1 cellular context compared by ENCODE assay signal in the genomic region with DNA sequence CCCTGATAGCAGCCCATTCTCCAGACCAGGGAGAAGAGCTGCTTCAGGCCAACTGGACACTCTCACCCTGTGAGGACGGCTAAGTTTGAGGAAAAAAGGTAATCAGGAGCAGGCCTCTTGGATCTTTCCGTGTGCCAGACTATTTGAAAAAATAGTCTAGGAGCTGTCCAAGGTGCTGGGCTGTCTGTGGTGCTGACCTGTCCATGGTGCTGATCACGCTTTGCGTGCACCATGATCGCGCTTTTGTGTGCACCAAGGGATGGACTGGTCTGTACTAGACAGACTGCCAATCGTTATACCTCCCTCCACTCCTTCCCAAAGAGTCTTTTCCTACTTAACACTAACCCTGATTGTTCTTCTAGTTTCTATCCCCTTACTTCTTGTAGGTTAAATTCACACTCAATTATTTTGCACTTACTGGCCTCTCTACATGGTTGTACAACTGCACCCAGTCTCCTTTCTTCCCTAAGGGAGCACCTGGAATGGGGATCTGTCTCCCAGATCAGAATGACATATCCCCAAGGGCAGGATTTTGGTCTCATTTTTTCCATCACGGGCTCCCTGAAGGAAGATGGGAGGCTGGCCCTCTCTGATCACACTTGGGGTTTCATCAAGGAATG.
TF ChIP-seq lines count a peak whose summit lies in the region.

No MANE protein-coding gene starts in this region.

TF ChIP-seq in HepG2, 621 proteins besides CTCF, POLR2A, EP300 and RAD21 (continued from another document and continues in another):
- TF ChIP-seq, protein P1, sequence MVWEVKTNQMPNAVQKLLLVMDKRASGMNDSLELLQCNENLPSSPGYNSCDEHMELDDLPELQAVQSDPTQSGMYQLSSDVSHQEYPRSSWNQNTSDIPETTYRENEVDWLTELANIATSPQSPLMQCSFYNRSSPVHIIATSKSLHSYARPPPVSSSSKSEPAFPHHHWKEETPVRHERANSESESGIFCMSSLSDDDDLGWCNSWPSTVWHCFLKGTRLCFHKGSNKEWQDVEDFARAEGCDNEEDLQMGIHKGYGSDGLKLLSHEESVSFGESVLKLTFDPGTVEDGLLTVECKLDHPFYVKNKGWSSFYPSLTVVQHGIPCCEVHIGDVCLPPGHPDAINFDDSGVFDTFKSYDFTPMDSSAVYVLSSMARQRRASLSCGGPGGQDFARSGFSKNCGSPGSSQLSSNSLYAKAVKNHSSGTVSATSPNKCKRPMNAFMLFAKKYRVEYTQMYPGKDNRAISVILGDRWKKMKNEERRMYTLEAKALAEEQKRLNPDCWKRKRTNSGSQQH (CRISPR knock-in tag; IDR thresholded peaks at IDR 0.05; ENCODE audit: low read depth): peak; percentile 100
- TF ChIP-seq ZKSCAN5 (CRISPR knock-in tag; IDR thresholded peaks at IDR 0.05): peak; percentile 95
- no peak for TF ChIP-seq GATA4 (IDR thresholded peaks at IDR 0.05; ENCODE audit: borderline replicate concordance, low read depth)
- TF ChIP-seq, protein P2, sequence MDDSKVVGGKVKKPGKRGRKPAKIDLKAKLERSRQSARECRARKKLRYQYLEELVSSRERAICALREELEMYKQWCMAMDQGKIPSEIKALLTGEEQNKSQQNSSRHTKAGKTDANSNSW (CRISPR knock-in tag; IDR thresholded peaks at IDR 0.05; ENCODE audit: borderline replicate concordance): peak; percentile 99
- TF ChIP-seq KDM1A (CRISPR knock-in tag; IDR thresholded peaks at IDR 0.05): peak; percentile 92; the same call in 1 of the 2 replicates
- TF ChIP-seq, protein P3, sequence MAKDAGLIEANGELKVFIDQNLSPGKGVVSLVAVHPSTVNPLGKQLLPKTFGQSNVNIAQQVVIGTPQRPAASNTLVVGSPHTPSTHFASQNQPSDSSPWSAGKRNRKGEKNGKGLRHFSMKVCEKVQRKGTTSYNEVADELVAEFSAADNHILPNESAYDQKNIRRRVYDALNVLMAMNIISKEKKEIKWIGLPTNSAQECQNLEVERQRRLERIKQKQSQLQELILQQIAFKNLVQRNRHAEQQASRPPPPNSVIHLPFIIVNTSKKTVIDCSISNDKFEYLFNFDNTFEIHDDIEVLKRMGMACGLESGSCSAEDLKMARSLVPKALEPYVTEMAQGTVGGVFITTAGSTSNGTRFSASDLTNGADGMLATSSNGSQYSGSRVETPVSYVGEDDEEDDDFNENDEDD (CRISPR knock-in tag; IDR thresholded peaks at IDR 0.05; ENCODE audit: borderline replicate concordance): peak; percentile 90; the same call in 1 of the 2 replicates
- peak; percentile 95 for TF ChIP-seq MED1 (CRISPR knock-in tag; IDR thresholded peaks at IDR 0.05)
- peak; percentile 98; the same call in 1 of the 2 replicates for TF ChIP-seq KAT7 (CRISPR knock-in tag; IDR thresholded peaks at IDR 0.05; ENCODE audit: borderline replicate concordance)
- TF ChIP-seq ZNF484 (CRISPR knock-in tag; IDR thresholded peaks at IDR 0.05; ENCODE audit: borderline replicate concordance, low read depth): peak; percentile 99; the same call in 1 of the 2 replicates
- peak; percentile 100 for TF ChIP-seq MAF1 (CRISPR knock-in tag; IDR thresholded peaks at IDR 0.05; ENCODE audit: borderline replicate concordance)
- TF ChIP-seq ZNF543 (CRISPR knock-in tag; IDR thresholded peaks at IDR 0.05): peak; percentile 99
- peak; percentile 95 for TF ChIP-seq ZNF263 (CRISPR knock-in tag; IDR thresholded peaks at IDR 0.05)
- no peak for TF ChIP-seq TBL1XR1 (IDR thresholded peaks at IDR 0.05; ENCODE audit: borderline replicate concordance, low read length, partially characterized antibody)
- no peak for TF ChIP-seq GABPA (IDR thresholded peaks at IDR 0.05; ENCODE audit: low read depth, low read length)
- TF ChIP-seq GABPA (CRISPR knock-in tag; IDR thresholded peaks at IDR 0.05; ENCODE audit: low read depth): peak; percentile 76
- TF ChIP-seq, protein P4, sequence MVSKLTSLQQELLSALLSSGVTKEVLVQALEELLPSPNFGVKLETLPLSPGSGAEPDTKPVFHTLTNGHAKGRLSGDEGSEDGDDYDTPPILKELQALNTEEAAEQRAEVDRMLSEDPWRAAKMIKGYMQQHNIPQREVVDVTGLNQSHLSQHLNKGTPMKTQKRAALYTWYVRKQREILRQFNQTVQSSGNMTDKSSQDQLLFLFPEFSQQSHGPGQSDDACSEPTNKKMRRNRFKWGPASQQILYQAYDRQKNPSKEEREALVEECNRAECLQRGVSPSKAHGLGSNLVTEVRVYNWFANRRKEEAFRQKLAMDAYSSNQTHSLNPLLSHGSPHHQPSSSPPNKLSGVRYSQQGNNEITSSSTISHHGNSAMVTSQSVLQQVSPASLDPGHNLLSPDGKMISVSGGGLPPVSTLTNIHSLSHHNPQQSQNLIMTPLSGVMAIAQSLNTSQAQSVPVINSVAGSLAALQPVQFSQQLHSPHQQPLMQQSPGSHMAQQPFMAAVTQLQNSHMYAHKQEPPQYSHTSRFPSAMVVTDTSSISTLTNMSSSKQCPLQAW (CRISPR knock-in tag; IDR thresholded peaks at IDR 0.05): peak; percentile 82
- peak; percentile 99 for TF ChIP-seq ZNF343 (CRISPR knock-in tag; IDR thresholded peaks at IDR 0.05)
- TF ChIP-seq ZNF572 (CRISPR knock-in tag; IDR thresholded peaks at IDR 0.05): 0 out of 2 replicates have a peak, but pooled peaks have one; percentile 71
- TF ChIP-seq, protein P5, sequence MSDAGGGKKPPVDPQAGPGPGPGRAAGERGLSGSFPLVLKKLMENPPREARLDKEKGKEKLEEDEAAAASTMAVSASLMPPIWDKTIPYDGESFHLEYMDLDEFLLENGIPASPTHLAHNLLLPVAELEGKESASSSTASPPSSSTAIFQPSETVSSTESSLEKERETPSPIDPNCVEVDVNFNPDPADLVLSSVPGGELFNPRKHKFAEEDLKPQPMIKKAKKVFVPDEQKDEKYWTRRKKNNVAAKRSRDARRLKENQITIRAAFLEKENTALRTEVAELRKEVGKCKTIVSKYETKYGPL (CRISPR knock-in tag; IDR thresholded peaks at IDR 0.05): peak; percentile 100
- TF ChIP-seq NCOA1 (CRISPR knock-in tag; IDR thresholded peaks at IDR 0.05): peak; percentile 98
- peak; percentile 99 for TF ChIP-seq KDM5B (CRISPR knock-in tag; IDR thresholded peaks at IDR 0.05; ENCODE audit: borderline replicate concordance)
- TF ChIP-seq, protein P6, sequence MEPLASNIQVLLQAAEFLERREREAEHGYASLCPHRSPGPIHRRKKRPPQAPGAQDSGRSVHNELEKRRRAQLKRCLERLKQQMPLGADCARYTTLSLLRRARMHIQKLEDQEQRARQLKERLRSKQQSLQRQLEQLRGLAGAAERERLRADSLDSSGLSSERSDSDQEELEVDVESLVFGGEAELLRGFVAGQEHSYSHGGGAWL (CRISPR knock-in tag; IDR thresholded peaks at IDR 0.05): peak; percentile 100
- TF ChIP-seq ZNF224 (CRISPR knock-in tag; IDR thresholded peaks at IDR 0.05): peak; percentile 99
- peak; percentile 100; the same call in 1 of the 2 replicates for TF ChIP-seq FOXK1 (CRISPR knock-in tag; IDR thresholded peaks at IDR 0.05; ENCODE audit: borderline replicate concordance, low read depth)
- peak; percentile 92 for TF ChIP-seq FOSL2 (CRISPR knock-in tag; IDR thresholded peaks at IDR 0.05)
- peak; percentile 99 for TF ChIP-seq JDP2 (CRISPR knock-in tag; IDR thresholded peaks at IDR 0.05; ENCODE audit: borderline replicate concordance)
- TF ChIP-seq SMARCC2 (IDR thresholded peaks at IDR 0.05): no peak
- peak; percentile 93; the same call in 1 of the 2 replicates for TF ChIP-seq PAF1 (CRISPR knock-in tag; IDR thresholded peaks at IDR 0.05)
- peak; percentile 99 for TF ChIP-seq ZNF33A (CRISPR knock-in tag; IDR thresholded peaks at IDR 0.05; ENCODE audit: borderline replicate concordance)
- TF ChIP-seq GPN1 (CRISPR knock-in tag; IDR thresholded peaks at IDR 0.05; ENCODE audit: borderline replicate concordance): peak; percentile 99
- peak; percentile 80 for TF ChIP-seq ZNF121 (CRISPR knock-in tag; IDR thresholded peaks at IDR 0.05)
- TF ChIP-seq JUND (CRISPR knock-in tag; IDR thresholded peaks at IDR 0.05): peak; percentile 93
- TF ChIP-seq, protein P7, sequence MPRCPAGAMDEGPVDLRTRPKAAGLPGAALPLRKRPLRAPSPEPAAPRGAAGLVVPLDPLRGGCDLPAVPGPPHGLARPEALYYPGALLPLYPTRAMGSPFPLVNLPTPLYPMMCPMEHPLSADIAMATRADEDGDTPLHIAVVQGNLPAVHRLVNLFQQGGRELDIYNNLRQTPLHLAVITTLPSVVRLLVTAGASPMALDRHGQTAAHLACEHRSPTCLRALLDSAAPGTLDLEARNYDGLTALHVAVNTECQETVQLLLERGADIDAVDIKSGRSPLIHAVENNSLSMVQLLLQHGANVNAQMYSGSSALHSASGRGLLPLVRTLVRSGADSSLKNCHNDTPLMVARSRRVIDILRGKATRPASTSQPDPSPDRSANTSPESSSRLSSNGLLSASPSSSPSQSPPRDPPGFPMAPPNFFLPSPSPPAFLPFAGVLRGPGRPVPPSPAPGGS (CRISPR knock-in tag; IDR thresholded peaks at IDR 0.05): peak; percentile 100
- TF ChIP-seq TARDBP (CRISPR knock-in tag; IDR thresholded peaks at IDR 0.05): peak; percentile 88
- TF ChIP-seq SMAD9 (CRISPR knock-in tag; IDR thresholded peaks at IDR 0.05): peak; percentile 100
- peak; percentile 90 for TF ChIP-seq PHF20 (CRISPR knock-in tag; IDR thresholded peaks at IDR 0.05)
- no peak for TF ChIP-seq CHD4 (IDR thresholded peaks at IDR 0.05; ENCODE audit: borderline replicate concordance, low read length)
- no peak for TF ChIP-seq PCBP2 (optimal IDR thresholded peaks at IDR 0.05; ENCODE audit: low read depth, low read length, poor library complexity, severe bottlenecking)
- TF ChIP-seq, protein P8, sequence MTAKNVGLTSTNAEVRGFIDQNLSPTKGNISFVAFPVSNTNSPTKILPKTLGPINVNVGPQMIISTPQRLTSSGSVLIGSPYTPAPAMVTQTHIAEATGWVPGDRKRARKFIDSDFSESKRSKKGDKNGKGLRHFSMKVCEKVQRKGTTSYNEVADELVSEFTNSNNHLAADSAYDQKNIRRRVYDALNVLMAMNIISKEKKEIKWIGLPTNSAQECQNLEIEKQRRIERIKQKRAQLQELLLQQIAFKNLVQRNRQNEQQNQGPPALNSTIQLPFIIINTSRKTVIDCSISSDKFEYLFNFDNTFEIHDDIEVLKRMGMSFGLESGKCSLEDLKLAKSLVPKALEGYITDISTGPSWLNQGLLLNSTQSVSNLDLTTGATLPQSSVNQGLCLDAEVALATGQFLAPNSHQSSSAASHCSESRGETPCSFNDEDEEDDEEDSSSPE (CRISPR knock-in tag; IDR thresholded peaks at IDR 0.05): peak; percentile 90
- TF ChIP-seq, protein P9, sequence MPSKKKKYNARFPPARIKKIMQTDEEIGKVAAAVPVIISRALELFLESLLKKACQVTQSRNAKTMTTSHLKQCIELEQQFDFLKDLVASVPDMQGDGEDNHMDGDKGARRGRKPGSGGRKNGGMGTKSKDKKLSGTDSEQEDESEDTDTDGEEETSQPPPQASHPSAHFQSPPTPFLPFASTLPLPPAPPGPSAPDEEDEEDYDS (CRISPR knock-in tag; IDR thresholded peaks at IDR 0.05): peak; percentile 92
- TF ChIP-seq, protein P10, sequence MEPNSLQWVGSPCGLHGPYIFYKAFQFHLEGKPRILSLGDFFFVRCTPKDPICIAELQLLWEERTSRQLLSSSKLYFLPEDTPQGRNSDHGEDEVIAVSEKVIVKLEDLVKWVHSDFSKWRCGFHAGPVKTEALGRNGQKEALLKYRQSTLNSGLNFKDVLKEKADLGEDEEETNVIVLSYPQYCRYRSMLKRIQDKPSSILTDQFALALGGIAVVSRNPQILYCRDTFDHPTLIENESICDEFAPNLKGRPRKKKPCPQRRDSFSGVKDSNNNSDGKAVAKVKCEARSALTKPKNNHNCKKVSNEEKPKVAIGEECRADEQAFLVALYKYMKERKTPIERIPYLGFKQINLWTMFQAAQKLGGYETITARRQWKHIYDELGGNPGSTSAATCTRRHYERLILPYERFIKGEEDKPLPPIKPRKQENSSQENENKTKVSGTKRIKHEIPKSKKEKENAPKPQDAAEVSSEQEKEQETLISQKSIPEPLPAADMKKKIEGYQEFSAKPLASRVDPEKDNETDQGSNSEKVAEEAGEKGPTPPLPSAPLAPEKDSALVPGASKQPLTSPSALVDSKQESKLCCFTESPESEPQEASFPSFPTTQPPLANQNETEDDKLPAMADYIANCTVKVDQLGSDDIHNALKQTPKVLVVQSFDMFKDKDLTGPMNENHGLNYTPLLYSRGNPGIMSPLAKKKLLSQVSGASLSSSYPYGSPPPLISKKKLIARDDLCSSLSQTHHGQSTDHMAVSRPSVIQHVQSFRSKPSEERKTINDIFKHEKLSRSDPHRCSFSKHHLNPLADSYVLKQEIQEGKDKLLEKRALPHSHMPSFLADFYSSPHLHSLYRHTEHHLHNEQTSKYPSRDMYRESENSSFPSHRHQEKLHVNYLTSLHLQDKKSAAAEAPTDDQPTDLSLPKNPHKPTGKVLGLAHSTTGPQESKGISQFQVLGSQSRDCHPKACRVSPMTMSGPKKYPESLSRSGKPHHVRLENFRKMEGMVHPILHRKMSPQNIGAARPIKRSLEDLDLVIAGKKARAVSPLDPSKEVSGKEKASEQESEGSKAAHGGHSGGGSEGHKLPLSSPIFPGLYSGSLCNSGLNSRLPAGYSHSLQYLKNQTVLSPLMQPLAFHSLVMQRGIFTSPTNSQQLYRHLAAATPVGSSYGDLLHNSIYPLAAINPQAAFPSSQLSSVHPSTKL (CRISPR knock-in tag; IDR thresholded peaks at IDR 0.05): peak; percentile 96
- no peak for TF ChIP-seq SRF (IDR thresholded peaks at IDR 0.05; ENCODE audit: low read depth, low read length)
- TF ChIP-seq, protein P11, sequence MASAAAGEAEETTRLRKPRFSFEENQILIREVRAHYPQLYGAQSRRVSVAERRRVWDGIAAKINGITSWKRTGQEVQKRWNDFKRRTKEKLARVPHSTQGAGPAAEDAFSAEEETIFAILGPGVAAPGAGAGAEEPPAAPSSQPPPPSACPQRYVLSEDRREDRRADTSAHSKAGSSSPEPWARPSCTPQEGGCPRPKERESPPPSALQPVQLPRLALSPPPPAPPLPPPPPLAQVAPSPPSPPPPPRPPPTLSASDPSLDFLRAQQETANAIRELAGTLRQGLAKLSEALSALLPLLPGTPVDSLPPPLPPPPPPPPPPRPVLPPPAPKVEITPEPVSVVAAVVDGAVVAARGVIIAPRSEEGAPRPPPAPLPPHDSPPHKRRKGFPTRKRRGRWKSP (CRISPR knock-in tag; IDR thresholded peaks at IDR 0.05): peak; percentile 98
- peak; percentile 97 for TF ChIP-seq ZNF850 (CRISPR knock-in tag; conservative IDR thresholded peaks at IDR 0.05)
- peak; percentile 97 for TF ChIP-seq ZMYM4 (CRISPR knock-in tag; IDR thresholded peaks at IDR 0.05)
- TF ChIP-seq MTA3 (CRISPR knock-in tag; IDR thresholded peaks at IDR 0.05): peak; percentile 97
- peak; percentile 100 for TF ChIP-seq NKX3-1 (CRISPR knock-in tag; IDR thresholded peaks at IDR 0.05)
- TF ChIP-seq ZNF234 (CRISPR knock-in tag; conservative IDR thresholded peaks at IDR 0.05): peak; percentile 100
- peak; percentile 97 for TF ChIP-seq GZF1 (CRISPR knock-in tag; IDR thresholded peaks at IDR 0.05)
- peak; percentile 89 for TF ChIP-seq ZNF562 (CRISPR knock-in tag; IDR thresholded peaks at IDR 0.05; ENCODE audit: borderline replicate concordance)
- TF ChIP-seq ZBTB38 (CRISPR knock-in tag; IDR thresholded peaks at IDR 0.05): peak; percentile 98
- peak; percentile 99 for TF ChIP-seq ZNF75D (CRISPR knock-in tag; IDR thresholded peaks at IDR 0.05; ENCODE audit: borderline replicate concordance)
- peak; percentile 100 for TF ChIP-seq PAX8 (CRISPR knock-in tag; IDR thresholded peaks at IDR 0.05; ENCODE audit: borderline replicate concordance)
